Comparison of ENCODE assay signal across 3 cellular contexts in genomic region chr4:74398894-74399589, GRCh38. TPM values are rescaled to one million over a fixed set of nuclear protein-coding genes. Genes with fewer than 3 reads are reported as not detected.
"Had no signal": no experiment of that assay in that cellular context is flagged by ENCODE, and none has a peak within 500 bp of the region (broad histone marks: within the 10 kb centered on the region; RNA-seq: fewer than 3 reads in every experiment).

No MANE protein-coding gene starts in this region.

RNA-seq across cellular contexts. Expression of gene EREG, which starts 34.1 kb away (rescaled TPM):
- total RNA-seq: lung microvascular endothelial cell, neural crest cell, SK-MEL-5 had no signal

RNA-seq across cellular contexts. Expression of gene AREG, which starts 45.9 kb away (rescaled TPM):
- total RNA-seq: neural crest cell, SK-MEL-5 had no signal
